In genomic region chr1:47230692-47231313, GRCh38 we compare ENCODE assay signal across 11 cellular contexts. TPM values are rescaled to one million over a fixed set of nuclear protein-coding genes. Genes with fewer than 3 reads are reported as not detected.
DNase-seq lines count a peak whose midpoint lies in the region; ATAC-seq and TF ChIP-seq lines count a peak whose summit lies in the region.
"Had no signal": no experiment of that assay in that cellular context is flagged by ENCODE, and none has a peak within 500 bp of the region (broad histone marks: within the 10 kb centered on the region; RNA-seq: fewer than 3 reads in every experiment).

No MANE protein-coding gene starts in this region.

- H3K27ac Mint-ChIP-seq in Calu3 (ENCODE audit: unreplicated experiment), result no peak overlapping the region

- H3K4me3 Mint-ChIP-seq in Calu3 (ENCODE audit: low read depth, unreplicated experiment), result peak overlapping the region; percentile 45

- peak overlapping the region; percentile 54 to 85 (median 77) for H3K27ac ChIP-seq in esophagus squamous epithelium

- TF ChIP-seq POLR2A in esophagus squamous epithelium (IDR thresholded peaks at IDR 0.05), result no peak

- H3K27me3 Mint-ChIP-seq in Calu3 (ENCODE audit: unreplicated experiment), result no peaks in the 10 kb centered on the region

- H3K4me3 ChIP-seq in esophagus squamous epithelium, result peak overlapping the region; percentile 18 to 64 (median 46)

- H3K36me3 ChIP-seq in esophagus squamous epithelium, result no peaks in the 10 kb centered on the region

- CTCF ChIA-PET in Calu3 (lab: Charles Lee), result no interaction called here

- WGBS in esophagus squamous epithelium, 2 donors, result 19 to 22% methylated on average over 14 to 16 of the region's 46 CpGs

- ATAC-seq in HG03571 (IDR thresholded peaks at IDR 0.05; ENCODE audit: unreplicated experiment), result no peak
- no peak for ATAC-seq in GM18907 (IDR thresholded peaks at IDR 0.05; ENCODE audit: unreplicated experiment)
- ATAC-seq in GM18511 (IDR thresholded peaks at IDR 0.05; ENCODE audit: unreplicated experiment), result no peak

- intact Hi-C loops in Calu3 (cut with micrococcal nuclease; ENCODE audit: unreplicated experiment) (no loop called here), esophagus squamous epithelium (cut with DNase I) (no loop called here)

- peak; percentile 16 for DNase-seq in Calu3
- peak; percentile 54 for DNase-seq in NCI-H2227 treated with DMSO at 0.1 percent for 48 hours (lab: John Stamatoyannopoulos, UW)
- no peak for DNase-seq in esophagus squamous epithelium (lab: John Stamatoyannopoulos, UW)
- DNase-seq in retina, result peak; percentile 87
- no peak for DNase-seq in GM19238 (ENCODE audit: insufficient read length, low spot score)
- DNase-seq: NCI-H1105 had no signal

- no TSS peak for BruUV-seq in Calu3 (replicated peaks; lab: Mats Ljungman, UMichigan)

- no peak for TF ChIP-seq CTCF in Calu3 (IDR thresholded peaks at IDR 0.05; ENCODE audit: unreplicated experiment)
- no peak for TF ChIP-seq CTCF in esophagus squamous epithelium (IDR thresholded peaks at IDR 0.05)

- H3K4me1 Mint-ChIP-seq in Calu3 (ENCODE audit: low read depth, unreplicated experiment), result peaks cover 7% of the 10 kb centered on the region

- no peaks in the 10 kb centered on the region for H3K36me3 Mint-ChIP-seq in Calu3 (ENCODE audit: insufficient read depth, unreplicated experiment)
- H3K36me3 Mint-ChIP-seq: brain, memory B cell had no signal

- no peaks in the 10 kb centered on the region for H3K9me3 Mint-ChIP-seq in Calu3 (ENCODE audit: low read depth, unreplicated experiment)
- H3K9me3 Mint-ChIP-seq: memory B cell had no signal

- peaks cover 14 to 65% (median 16%) of the 10 kb centered on the region in 3 donors for H3K4me1 ChIP-seq in esophagus squamous epithelium

- H3K27me3 ChIP-seq in esophagus squamous epithelium, result peaks cover 24 to 100% (median 54%) of the 10 kb centered on the region in 4 donors

- H3K9me3 ChIP-seq in esophagus squamous epithelium, result no peaks in the 10 kb centered on the region

RNA-seq across cellular contexts. Expression of gene TAL1, which starts 1.2 kb away (rescaled TPM):
- total RNA-seq in Calu3 (2022), result not detected in 2 replicates
- total RNA-seq in esophagus squamous epithelium, result 1 to 10 TPM in 2 of 4 donors, under 1 TPM in 2; 0.45 to 3.6 (median 1.1) TPM

RNA-seq across cellular contexts. Expression of gene PDZK1IP1, which starts 41.0 kb away (rescaled TPM):
- total RNA-seq in Calu3 (2022), result 231 and 327 TPM in 2 replicates
- total RNA-seq in esophagus squamous epithelium, result 100 to 1,000 TPM in 3 of 4 donors, 1 to 10 TPM in 1; 9.7 to 429 (median 312) TPM

Comparison
In these comparisons a context has a peak if more than half of its experiments do, and no peak if none do; other contexts are left out.
1. DNase-seq: peak in Calu3 (single experiment), NCI-H2227 treated with DMSO at 0.1 percent for 48 hours (single experiment) and retina (single experiment); none in esophagus squamous epithelium (single experiment) and GM19238 (single experiment).